33 cellular contexts compared by ENCODE assay signal in genomic region chr9:105713939-105714331, GRCh38. TPM values are rescaled to one million over a fixed set of nuclear protein-coding genes. Genes with fewer than 3 reads are reported as not detected.
"Had no signal": no experiment of that assay in that cellular context is flagged by ENCODE, and none has a peak within 500 bp of the region (broad histone marks: within the 10 kb centered on the region; RNA-seq: fewer than 3 reads in every experiment).

No MANE protein-coding gene starts in this region.

- DNase-seq: activated B cell treated with CpG ODN at 0.5 μM for 24 hours; activated CD4-positive, alpha-beta memory T cell treated with anti-CD3 and anti-CD28 coated beads, Interleukin-2, amount 10 ng/mL, durations not matched to agents 7 days and 5 days; activated CD4-positive, alpha-beta T cell treated with anti-CD3 and anti-CD28 coated beads for 1 hour; activated CD4-positive, alpha-beta T cell treated with anti-CD3 and anti-CD28 coated beads, Interleukin-2, amount 50 U/mL, for 1 hour; activated CD8-positive, alpha-beta memory T cell treated with anti-CD3 and anti-CD28 coated beads, Interleukin-2, amount 50 U/mL, for 48 hours; activated effector memory CD4-positive, alpha-beta T cell treated with Interleukin-2 at 50 U/mL for 16 hours; activated naive CD4-positive, alpha-beta T cell; activated naive CD8-positive, alpha-beta T cell treated with anti-CD3 and anti-CD28 coated beads, Interleukin-2, amount 50 U/mL, for 24 hours; activated T-cell treated with anti-CD3 and anti-CD28 coated beads, Interleukin-2, amount 50 U/mL, for 1 hour; amniotic stem cell; body of pancreas; central memory CD4-positive, alpha-beta T cell; MV-4-11; NCI-H1092 treated with DMSO at 0.1 percent for 48 hours; NCI-H1417 treated with DMSO at 0.1 percent for 48 hours; NCI-H1694 treated with DMSO at 0.1 percent for 48 hours; NCI-H2029 treated with DMSO at 0.1 percent for 48 hours; NCI-H345; NCI-H510A; NCI-H526 treated with DMSO at 0.1 percent for 48 hours; NCI-H82; NK-92 treated with Interleukin-12 subunit alpha and Interleukin-12 subunit beta, amount 100 ng/mL, for 24 hours; OCI-M1; RPMI8226; T-helper 17 cell; T-helper 9 cell had no signal

- H3K4me1 Mint-ChIP-seq: activated B cell treated with CpG ODN at 0.5 μM for 24 hours; activated CD4-positive, alpha-beta memory T cell treated with anti-CD3 and anti-CD28 coated beads, Interleukin-2, amount 10 ng/mL, durations not matched to agents 7 days and 5 days; activated naive CD8-positive, alpha-beta T cell treated with anti-CD3 and anti-CD28 coated beads, Interleukin-2, amount 50 U/mL, for 24 hours had no signal

- H3K27ac Mint-ChIP-seq: activated B cell treated with CpG ODN at 0.5 μM for 24 hours; activated CD4-positive, alpha-beta memory T cell treated with anti-CD3 and anti-CD28 coated beads, Interleukin-2, amount 10 ng/mL, durations not matched to agents 7 days and 5 days; activated naive CD4-positive, alpha-beta T cell treated with anti-CD3 and anti-CD28 coated beads, Interleukin-2, amount 50 U/mL, for 72 hours; activated naive CD8-positive, alpha-beta T cell treated with anti-CD3 and anti-CD28 coated beads, Interleukin-2, amount 50 U/mL, for 24 hours; T-helper 17 cell had no signal

- H3K36me3 Mint-ChIP-seq: activated naive CD4-positive, alpha-beta T cell treated with anti-CD3 and anti-CD28 coated beads, Interleukin-2, amount 50 U/mL, for 72 hours had no signal

- H3K9me3 Mint-ChIP-seq: activated B cell treated with CpG ODN at 0.5 μM for 24 hours; activated CD4-positive, alpha-beta memory T cell treated with anti-CD3 and anti-CD28 coated beads, Interleukin-2, amount 10 ng/mL, durations not matched to agents 7 days and 5 days; activated naive CD4-positive, alpha-beta T cell treated with anti-CD3 and anti-CD28 coated beads, Interleukin-2, amount 50 U/mL, for 72 hours; activated naive CD8-positive, alpha-beta T cell treated with anti-CD3 and anti-CD28 coated beads, Interleukin-2, amount 50 U/mL, for 24 hours had no signal

- ATAC-seq: activated naive CD4-positive, alpha-beta T cell treated with anti-CD3 and anti-CD28 coated beads, Interleukin-2, amount 50 U/mL, for 72 hours; body of pancreas; Panc1; Right ventricle myocardium inferior; T-helper 17 cell had no signal

- H3K4me3 Mint-ChIP-seq: activated B cell treated with CpG ODN at 0.5 μM for 24 hours; activated CD4-positive, alpha-beta memory T cell treated with anti-CD3 and anti-CD28 coated beads, Interleukin-2, amount 10 ng/mL, durations not matched to agents 7 days and 5 days; activated naive CD8-positive, alpha-beta T cell treated with anti-CD3 and anti-CD28 coated beads, Interleukin-2, amount 50 U/mL, for 24 hours; T-helper 17 cell had no signal

- H3K27me3 Mint-ChIP-seq: activated B cell treated with CpG ODN at 0.5 μM for 24 hours; activated CD4-positive, alpha-beta memory T cell treated with anti-CD3 and anti-CD28 coated beads, Interleukin-2, amount 10 ng/mL, durations not matched to agents 7 days and 5 days; activated naive CD8-positive, alpha-beta T cell treated with anti-CD3 and anti-CD28 coated beads, Interleukin-2, amount 50 U/mL, for 24 hours; T-helper 17 cell had no signal

RNA-seq across cellular contexts. Expression of gene TAL2, which starts 51.7 kb away (rescaled TPM):
- total RNA-seq: activated CD4-positive, alpha-beta memory T cell treated with anti-CD3 and anti-CD28 coated beads, Interleukin-2, amount 10 ng/mL, durations not matched to agents 7 days and 5 days; ascending aorta; body of pancreas; bronchial epithelial cell; chondrocyte; Right ventricle myocardium inferior; SJCRH30; T-helper 17 cell had no signal
